Comparison of ENCODE assay signal across 8 cellular contexts in genomic region chr11:74311352-74311926, GRCh38. TPM values are rescaled to one million over a fixed set of nuclear protein-coding genes. Genes with fewer than 3 reads are reported as not detected.
DNase-seq lines count a peak whose midpoint lies in the region; ATAC-seq and TF ChIP-seq lines count a peak whose summit lies in the region.

TSS of gene P4HA3 (minus strand) at chr11:74311640. CDS start at chr11:74311611, 29 bp downstream.

- WGBS in heart left ventricle, 4 donors = 3 to 5% (median 3%) methylated on average over 22 to 62 of the region's 62 CpGs

- CTCF ChIA-PET in Panc1 (lab: Charles Lee) = no interaction called here

- peaks cover under 1% of the 10 kb centered on the region for H3K9me3 Mint-ChIP-seq in activated naive CD4-positive, alpha-beta T cell treated with anti-CD3 and anti-CD28 coated beads, Interleukin-2, amount 50 U/mL, for 24 hours

- H3K27ac ChIP-seq in Panc1 (ENCODE audit: low read length) = no peak within 1 kb of the TSS
- no peak within 1 kb of the TSS for H3K27ac ChIP-seq in heart left ventricle
- no peak within 1 kb of the TSS for H3K27ac ChIP-seq in rectal smooth muscle tissue (ENCODE audit: low read depth, low read length)

- intact Hi-C loops in Panc1 (cut with micrococcal nuclease; ENCODE audit: unreplicated experiment) = no loop called here
- intact Hi-C loops in heart left ventricle (cut with DNase I) = no loop called here

- H3K9me3 ChIP-seq in Panc1 (ENCODE audit: control insufficient read depth, insufficient read depth, low read depth, low read length) (no peaks in the 10 kb centered on the region; the same call in 1 of the 2 replicates), heart left ventricle (peaks cover 0 to 20% (median 4%) of the 10 kb centered on the region in 12 donors)

- no peak within 1 kb of the TSS for H3K27ac Mint-ChIP-seq in activated naive CD4-positive, alpha-beta T cell treated with anti-CD3 and anti-CD28 coated beads, Interleukin-2, amount 50 U/mL, for 24 hours

- H3K27me3 ChIP-seq in Panc1 (ENCODE audit: control insufficient read depth, insufficient read depth, low read length) = peaks cover 12% of the 10 kb centered on the region; the same call in 1 of the 2 replicates
- H3K27me3 ChIP-seq in heart left ventricle = peaks cover 0 to 10% (median 0%) of the 10 kb centered on the region in 9 donors
- peaks cover 3% of the 10 kb centered on the region for H3K27me3 ChIP-seq in rectal smooth muscle tissue (ENCODE audit: control insufficient read depth, insufficient read depth, low read length)

- H3K4me3 Mint-ChIP-seq in activated naive CD4-positive, alpha-beta T cell treated with anti-CD3 and anti-CD28 coated beads, Interleukin-2, amount 50 U/mL, for 24 hours = peak within 1 kb of the TSS; percentile 37

- H3K36me3 ChIP-seq in Panc1 (ENCODE audit: control insufficient read depth, insufficient read depth, low read length) (no peaks in the 10 kb centered on the region), heart left ventricle (no peaks in the 10 kb centered on the region), rectal smooth muscle tissue (ENCODE audit: control insufficient read depth, insufficient read depth, low read length) (no peaks in the 10 kb centered on the region)

- TF ChIP-seq CTCF in GM20000 (IDR thresholded peaks at IDR 0.05; ENCODE audit: extremely low read depth, missing control alignments) = no peak
- TF ChIP-seq CTCF in Panc1 (IDR thresholded peaks at IDR 0.05) = peak; percentile 65
- TF ChIP-seq CTCF in heart left ventricle (IDR thresholded peaks at IDR 0.05) = peak in 4 of 12 donors; percentile 2 to 31 (median 22)

- H3K36me3 Mint-ChIP-seq in activated naive CD4-positive, alpha-beta T cell treated with anti-CD3 and anti-CD28 coated beads, Interleukin-2, amount 50 U/mL, for 24 hours = peaks cover 2% of the 10 kb centered on the region

- in situ Hi-C loops in Panc1 (cut with HindIII; ENCODE audit: low pct_unique_long_range_greater_than_20kb, low sequenced_read_pairs) = no loop called here

- H3K9ac ChIP-seq in rectal smooth muscle tissue (ENCODE audit: low read length) = no peak within 1 kb of the TSS

- POLR2A ChIA-PET in Panc1 (lab: Charles Lee) = interaction anchor here (0.6 kb wide), 1 partner anchor 76 kb away, joined by 3 read pairs; no protein-coding TSS in a partner anchor

- DNase-seq in GM20000 (ENCODE audit: low spot score) (peak; percentile 80), Panc1 (ENCODE audit: low read depth, low spot score) (no peak), heart left ventricle (peak; percentile 68 to 86 (median 74)), HCEC 1CT (no peak)

- BruUV-seq in Panc1 (replicated peaks; lab: Mats Ljungman, UMichigan) = no TSS peak

- H3K4me3 ChIP-seq in Panc1 (ENCODE audit: low read depth in 2 of 2, low read length in 2 of 2) = peak within 1 kb of the TSS; percentile 50 to 55
- H3K4me3 ChIP-seq in heart left ventricle = peak within 1 kb of the TSS; percentile 25 to 68 (median 56)
- H3K4me3 ChIP-seq in rectal smooth muscle tissue (ENCODE audit: low read length) = peak within 1 kb of the TSS; percentile 63

- peak; percentile 99 for ATAC-seq in Panc1
- ATAC-seq in heart left ventricle = peak; percentile 37 to 98 (median 96)
- ATAC-seq in HG03108 (IDR thresholded peaks at IDR 0.05; ENCODE audit: unreplicated experiment) = no peak
- ATAC-seq in GM19397 (IDR thresholded peaks at IDR 0.05; ENCODE audit: unreplicated experiment) = no peak

- H3K4me1 ChIP-seq in Panc1 (ENCODE audit: control insufficient read depth, insufficient read depth, low read length) (peaks cover 2% of the 10 kb centered on the region; the same call in 1 of the 2 replicates), heart left ventricle (peaks cover 0 to 22% (median 4%) of the 10 kb centered on the region in 12 donors), rectal smooth muscle tissue (ENCODE audit: control insufficient read depth, insufficient read depth, low read length) (no peaks in the 10 kb centered on the region)

- peaks cover 31% of the 10 kb centered on the region for H3K27me3 Mint-ChIP-seq in activated naive CD4-positive, alpha-beta T cell treated with anti-CD3 and anti-CD28 coated beads, Interleukin-2, amount 50 U/mL, for 24 hours

- TF ChIP-seq POLR2A in heart left ventricle (IDR thresholded peaks at IDR 0.05) = no peak

- H3K4me1 Mint-ChIP-seq in activated naive CD4-positive, alpha-beta T cell treated with anti-CD3 and anti-CD28 coated beads, Interleukin-2, amount 50 U/mL, for 24 hours = peaks cover 7% of the 10 kb centered on the region

RNA-seq across cellular contexts. Expression of gene P4HA3, which starts in this region (rescaled TPM):
- total RNA-seq in Panc1 (2021; ENCODE audit: unreplicated experiment) (1.3 TPM), heart left ventricle (1 to 10 TPM in 2 of 9 donors, under 1 TPM in 4, not detected in 3; 0.15 to 1.2 (median 0.38) TPM)
- polyA plus RNA-seq in Panc1 (2012; ENCODE audit: insufficient read length) = 1.8 TPM
- polyA plus RNA-seq in heart left ventricle = under 1 TPM in 1 of 2 donors, not detected in 1; 0.98 TPM

Comparison
In these comparisons a context has a peak if more than half of its experiments do, and no peak if none do; other contexts are left out.
1. DNase-seq: peak in GM20000 (single experiment) and heart left ventricle (5 of 5); none in Panc1 (single experiment) and HCEC 1CT (single experiment).
2. ATAC-seq: peak in Panc1 (single experiment) and heart left ventricle (4 of 4); none in HG03108 (single experiment) and GM19397 (single experiment).
3. Peak in every context shown above with its lines, with median percentiles within 50 percentile points of each other: H3K4me3 ChIP-seq.